ENCODE assay signal across 21 cellular contexts in the genomic region with DNA sequence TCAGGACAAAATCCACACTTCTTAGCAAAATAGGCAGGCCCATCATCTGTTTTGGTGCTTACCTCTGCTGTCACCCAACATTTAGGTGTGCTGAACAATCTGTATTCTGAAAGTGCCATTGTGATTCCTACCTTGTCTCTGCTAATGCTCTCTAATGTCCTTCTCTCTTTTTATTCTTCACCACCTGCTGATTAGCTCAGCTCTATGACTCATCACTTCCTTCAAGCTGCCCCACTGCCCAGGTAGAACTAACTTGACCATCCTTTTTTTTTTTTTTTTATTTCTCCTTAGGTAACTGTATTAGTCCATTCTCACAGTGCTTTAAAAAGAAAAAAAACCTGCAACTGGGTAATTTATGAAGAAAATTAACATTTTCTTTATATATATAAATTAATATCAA.
"Had no signal": no experiment of that assay in that cellular context is flagged by ENCODE, and none has a peak within 500 bp of the region (broad histone marks: within the 10 kb centered on the region; RNA-seq: fewer than 3 reads in every experiment).

No MANE protein-coding gene starts in this region.

- DNase-seq: activated CD4-positive, alpha-beta T cell treated with anti-CD3 and anti-CD28 coated beads for 36 hours; activated CD4-positive, alpha-beta T cell treated with anti-CD3 and anti-CD28 coated beads, Interleukin-2, amount 50 U/mL, for 48 hours; activated naive CD4-positive, alpha-beta T cell treated with Interleukin-2 at 50 U/mL for 16 hours; activated naive CD8-positive, alpha-beta T cell treated with anti-CD3 and anti-CD28 coated beads, Interleukin-2, amount 10 ng/mL, durations not matched to agents 7 days and 5 days; activated T-cell treated with anti-CD3 and anti-CD28 coated beads for 4 hours; amygdala; dermis blood vessel endothelial cell; effector memory CD4-positive, alpha-beta T cell; midbrain; nephron progenitor cell; nucleus accumbens; posterior cingulate gyrus; retina; stimulated activated CD4-positive, alpha-beta T cell treated with anti-CD3 and anti-CD28 coated beads, Interleukin-12 subunit alpha, Interleukin-12 subunit beta, amount 100 ng/mL, for 4 hours; stimulated activated CD4-positive, alpha-beta T cell treated with anti-CD3 and anti-CD28 coated beads, Interleukin-1b, Interleukin-23, amount 100 ng/mL, for 48 hours; stimulated activated CD8-positive, alpha-beta memory T cell treated with anti-CD3 and anti-CD28 coated beads, Interleukin-4, amount 100 ng/mL, for 48 hours; stimulated activated naive CD4-positive, alpha-beta T cell had no signal

- FAIRE-seq: endothelial cell of umbilical vein, keratinocyte had no signal

- ATAC-seq: activated CD4-positive, alpha-beta T cell treated with anti-CD3 and anti-CD28 coated beads for 36 hours; left lobe of liver; WTC11 had no signal
